In genomic region chr12:56038022-56038665, GRCh38 we compare ENCODE assay signal across 1 cellular context.
A peak's percentile ranks its signal among the peaks of the same experiment; 100 is the strongest.
TF ChIP-seq lines count a peak whose summit lies in the region.

No MANE protein-coding gene starts in this region.

TF ChIP-seq in liver, 16 proteins besides CTCF, POLR2A, EP300 and RAD21:
- TF ChIP-seq, protein P1, sequence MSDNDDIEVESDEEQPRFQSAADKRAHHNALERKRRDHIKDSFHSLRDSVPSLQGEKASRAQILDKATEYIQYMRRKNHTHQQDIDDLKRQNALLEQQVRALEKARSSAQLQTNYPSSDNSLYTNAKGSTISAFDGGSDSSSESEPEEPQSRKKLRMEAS (IDR thresholded peaks at IDR 0.05): no peak
- TF ChIP-seq RXRA (IDR thresholded peaks at IDR 0.05): peak; percentile 27 to 38
- no peak for TF ChIP-seq YY1 (IDR thresholded peaks at IDR 0.05)
- no peak for TF ChIP-seq SP1 (IDR thresholded peaks at IDR 0.05)
- peak; percentile 18 to 42 for TF ChIP-seq HNF4A (conservative IDR thresholded peaks at IDR 0.05)
- TF ChIP-seq FOXA1 (IDR thresholded peaks at IDR 0.05): no peak
